Comparison of ENCODE assay signal across 1 cellular context in the genomic region with DNA sequence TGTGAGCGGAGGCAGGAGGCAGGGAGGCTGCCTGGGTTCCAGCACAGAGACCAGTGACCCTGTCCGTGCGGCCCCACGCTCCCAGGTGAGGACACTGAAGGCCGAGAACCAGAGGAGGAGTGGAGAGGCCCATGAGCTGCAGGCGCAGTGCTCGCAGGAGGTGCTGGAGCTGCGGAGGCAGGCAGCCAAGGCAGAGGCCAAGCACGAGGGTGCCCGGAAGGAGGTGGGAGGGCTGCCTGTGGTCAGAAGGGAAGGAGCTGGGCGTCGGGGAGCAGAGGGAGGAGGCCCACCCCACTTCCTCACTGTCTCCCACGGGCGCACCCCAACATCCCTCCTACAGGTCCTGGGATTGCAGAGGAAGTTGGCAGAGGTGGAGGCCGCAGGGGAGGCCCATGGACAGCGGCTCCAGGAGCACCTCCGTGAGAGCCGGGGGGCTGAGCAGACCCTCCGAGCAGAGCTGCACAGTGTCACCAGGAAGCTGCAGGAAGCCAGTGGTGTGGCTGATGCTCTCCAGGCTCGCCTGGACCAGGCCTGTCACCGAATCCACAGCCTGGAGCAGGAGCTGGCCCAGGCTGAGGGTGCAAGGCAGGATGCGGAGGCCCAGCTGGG.
TF ChIP-seq lines count a peak whose summit lies in the region.

No MANE protein-coding gene starts in this region.

TF ChIP-seq in H1, 55 proteins besides CTCF, POLR2A, EP300 and RAD21:
- TF ChIP-seq HDAC6 (IDR thresholded peaks at IDR 0.05; ENCODE audit: low read depth, low read length) (no peak), CBX8 (IDR thresholded peaks at IDR 0.05; ENCODE audit: borderline replicate concordance, low read depth, low read length) (no peak), TEAD4 (IDR thresholded peaks at IDR 0.05; ENCODE audit: low read depth, low read length) (no peak), SIN3A (conservative IDR thresholded peaks at IDR 0.05 in 1 of 2, IDR thresholded peaks at IDR 0.05 in 1 of 2; ENCODE audit: low read depth in 1 of 2, low read length in 2 of 2) (no peak), SIX5 (IDR thresholded peaks at IDR 0.05; ENCODE audit: low read depth, low read length) (no peak), CTBP2 (IDR thresholded peaks at IDR 0.05; ENCODE audit: borderline replicate concordance, insufficient read depth, insufficient read length, low read length) (no peak), NRF1 (IDR thresholded peaks at IDR 0.05; ENCODE audit: low read depth, low read length) (no peak), YY1 (IDR thresholded peaks at IDR 0.05; ENCODE audit: low read depth, low read length) (no peak), RNF2 (IDR thresholded peaks at IDR 0.05; ENCODE audit: borderline replicate concordance, low read depth, low read length, missing control alignments, poor library complexity, severe bottlenecking) (no peak), BCL11A (IDR thresholded peaks at IDR 0.05; ENCODE audit: low read depth in 2 of 2, low read length in 2 of 2) (no peak), FOSL1 (IDR thresholded peaks at IDR 0.05; ENCODE audit: insufficient read depth, low read depth, low read length) (no peak), SP2 (IDR thresholded peaks at IDR 0.05; ENCODE audit: low read length) (no peak), RBBP5 (IDR thresholded peaks at IDR 0.05; ENCODE audit: borderline replicate concordance, low read depth, low read length) (no peak), HDAC2 (IDR thresholded peaks at IDR 0.05; ENCODE audit: borderline replicate concordance in 1 of 2, low read depth in 2 of 2, low read length in 2 of 2) (no peak), JUN (IDR thresholded peaks at IDR 0.05; ENCODE audit: low read depth, low read length) (no peak), CHD1 (IDR thresholded peaks at IDR 0.05; ENCODE audit: low read depth, low read length) (no peak)
